In genomic region chr19:44180968-44181367, GRCh38 we compare ENCODE assay signal across 27 cellular contexts.
"Had no signal": no experiment of that assay in that cellular context is flagged by ENCODE, and none has a peak within 500 bp of the region (broad histone marks: within the 10 kb centered on the region; RNA-seq: fewer than 3 reads in every experiment).

No MANE protein-coding gene starts in this region.

- FAIRE-seq: urothelium cell line had no signal

- H3K27ac ChIP-seq: stomach, suprapubic skin, testis, thoracic aorta, thyroid gland, tibial artery, tibial nerve, transverse colon, upper lobe of left lung, upper lobe of right lung, uterus, vagina had no signal

- H3K9me3 ChIP-seq: testis, thyroid gland had no signal

- H3K4me3 ChIP-seq: stomach, suprapubic skin, testis, thoracic aorta, thyroid gland, tibial artery, tibial nerve, transverse colon, upper lobe of left lung, upper lobe of right lung, uterus, vagina had no signal

- H3K27me3 ChIP-seq: stomach, suprapubic skin, testis, thyroid gland, tibial artery, tibial nerve, transverse colon, upper lobe of left lung, upper lobe of right lung, uterus, vagina had no signal

- ATAC-seq: stimulated activated effector memory CD8-positive, alpha-beta T cell treated with anti-CD3 and anti-CD28 coated beads, Interleukin-12 subunit alpha, Interleukin-12 subunit beta, amount 100 ng/mL, for 72 hours; stimulated activated memory B cell treated with anti-CD40 and anti-IgM and Interleukin-4, amounts not matched to agents 10 μg/mL and 1 μg/mL and 100 μg/mL, for 72 hours; stimulated activated naive B cell treated with anti-CD40 and anti-IgM and Interleukin-4, amounts not matched to agents 10 μg/mL and 1 μg/mL and 100 μg/mL, for 72 hours; stimulated activated naive CD8-positive, alpha-beta T cell treated with anti-CD3 and anti-CD28 coated beads, Interleukin-15, amount 100 ng/mL, for 72 hours; stimulated activated naive CD8-positive, alpha-beta T cell treated with anti-CD3 and anti-CD28 coated beads, Interleukin-15, Interleukin-2, amounts not matched to agents 100 U/mL and 50 U/mL, for 24 hours; upper lobe of right lung had no signal

- DNase-seq: stimulated activated CD4-positive, alpha-beta T cell treated with anti-CD3 and anti-CD28 coated beads, Interleukin-2, amount 100 ng/mL, for 48 hours; stimulated activated CD4-positive, alpha-beta T cell treated with anti-CD3 and anti-CD28 coated beads, Interleukin-4, amount 100 ng/mL, for 1 hour; stimulated activated CD4-positive, alpha-beta T cell treated with anti-CD3 and anti-CD28 coated beads, Interleukin-4, amount 100 ng/mL, for 24 hours; stimulated activated CD4-positive, alpha-beta T cell treated with anti-CD3 and anti-CD28 coated beads, Interleukin-4, amount 100 ng/mL, for 4 hours; stimulated activated CD8-positive, alpha-beta memory T cell treated with anti-CD3 and anti-CD28 coated beads, Interleukin-4, amount 100 ng/mL, for 48 hours; stimulated activated naive B cell treated with anti-CD40 and anti-IgM and Interleukin-4, amounts not matched to agents 10 μg/mL and 1 μg/mL and 100 μg/mL, for 72 hours; stimulated activated naive CD4-positive, alpha-beta T cell; stimulated activated naive CD4-positive, alpha-beta T cell treated with Interleukin-2 at 50 U/mL for 16 hours; stimulated activated naive CD8-positive, alpha-beta T cell treated with anti-CD3 and anti-CD28 coated beads, Interleukin-15, amount 100 ng/mL, for 72 hours; stimulated activated naive CD8-positive, alpha-beta T cell treated with anti-CD3 and anti-CD28 coated beads, Interleukin-15, Interleukin-2, amounts not matched to agents 100 U/mL and 50 U/mL, for 24 hours; stomach; substantia nigra; testis; thyroid gland; tibial artery; transverse colon; trophoblast cell; upper lobe of left lung; upper lobe of right lung; uterus had no signal

- H3K4me1 ChIP-seq: stomach, suprapubic skin, testis, thyroid gland, tibial artery, tibial nerve, transverse colon, upper lobe of left lung, upper lobe of right lung, uterus, vagina had no signal

- H3K36me3 ChIP-seq: uterus had no signal
